Comparison of ENCODE assay signal across 16 cellular contexts in genomic region chr16:22323173-22323997, GRCh38. TPM values are rescaled to one million over a fixed set of nuclear protein-coding genes. Genes with fewer than 3 reads are reported as not detected.
A peak's percentile ranks its signal among the peaks of the same experiment; 100 is the strongest.
DNase-seq lines count a peak whose midpoint lies in the region; ATAC-seq, FAIRE-seq and TF ChIP-seq lines count a peak whose summit lies in the region.
"Had no signal": no experiment of that assay in that cellular context is flagged by ENCODE, and none has a peak within 500 bp of the region (broad histone marks: within the 10 kb centered on the region; RNA-seq: fewer than 3 reads in every experiment).

No MANE protein-coding gene starts in this region.

- no peak overlapping the region for H3K4me3 ChIP-seq in Caco-2 (ENCODE audit: low read depth, low read length)
- H3K4me3 ChIP-seq: PC-9 had no signal

- no peaks in the 10 kb centered on the region for H3K9me3 Mint-ChIP-seq in activated CD4-positive, alpha-beta memory T cell treated with anti-CD3 and anti-CD28 coated beads, Interleukin-2, amount 10 ng/mL, durations not matched to agents 7 days and 5 days
- no peaks in the 10 kb centered on the region for H3K9me3 Mint-ChIP-seq in activated CD4-positive, alpha-beta memory T cell treated with anti-CD3 and anti-CD28 coated beads for 36 hours
- no peaks in the 10 kb centered on the region for H3K9me3 Mint-ChIP-seq in Caco-2 (ENCODE audit: unreplicated experiment)
- no peaks in the 10 kb centered on the region for H3K9me3 Mint-ChIP-seq in effector memory CD8-positive, alpha-beta T cell
- H3K9me3 Mint-ChIP-seq in osteocyte (ENCODE audit: unreplicated experiment): no peaks in the 10 kb centered on the region

- no peaks in the 10 kb centered on the region for H3K4me1 ChIP-seq in Caco-2

- CTCF ChIA-PET in activated CD4-positive, alpha-beta memory T cell treated with anti-CD3 and anti-CD28 coated beads, Interleukin-2, amount 10 ng/mL, durations not matched to agents 7 days and 5 days (lab: Charles Lee): no interaction called here
- CTCF ChIA-PET in activated CD4-positive, alpha-beta memory T cell treated with anti-CD3 and anti-CD28 coated beads for 36 hours (lab: Charles Lee): interaction anchor here (1.0 kb wide), 1 partner anchor 23 kb away, joined by 3 read pairs; no protein-coding TSS in a partner anchor
- CTCF ChIA-PET in Caco-2 (lab: Charles Lee): no interaction called here

- no TSS peak for BruUV-seq in Caco-2 (replicated peaks; lab: Mats Ljungman, UMichigan)

- intact Hi-C loops in activated CD4-positive, alpha-beta memory T cell treated with anti-CD3 and anti-CD28 coated beads for 36 hours (cut with micrococcal nuclease): loop anchor here (10.0 kb wide), 2 partner anchors 1019 to 1169 kb away; partner anchors contain the start of genes DNAH3 and LDAF1
- intact Hi-C loops in Caco-2 (cut with micrococcal nuclease; ENCODE audit: unreplicated experiment): no loop called here

- peaks cover 4% of the 10 kb centered on the region for H3K36me3 ChIP-seq in Caco-2 (ENCODE audit: control insufficient read depth, insufficient read depth, low read length)

- peaks cover 4% of the 10 kb centered on the region for H3K4me1 Mint-ChIP-seq in activated CD4-positive, alpha-beta memory T cell treated with anti-CD3 and anti-CD28 coated beads, Interleukin-2, amount 10 ng/mL, durations not matched to agents 7 days and 5 days
- H3K4me1 Mint-ChIP-seq in activated CD4-positive, alpha-beta memory T cell treated with anti-CD3 and anti-CD28 coated beads for 36 hours (ENCODE audit: low read depth): peaks cover 9% of the 10 kb centered on the region
- H3K4me1 Mint-ChIP-seq in Caco-2 (ENCODE audit: low read depth, unreplicated experiment) (no peaks in the 10 kb centered on the region), osteocyte (ENCODE audit: unreplicated experiment) (no peaks in the 10 kb centered on the region)
- peaks cover 0 to 6% of the 10 kb centered on the region in 2 donors for H3K4me1 Mint-ChIP-seq in effector memory CD8-positive, alpha-beta T cell (ENCODE audit: low read depth in 2 of 2)

- no peaks in the 10 kb centered on the region for H3K9me3 ChIP-seq in Caco-2

- H3K27me3 ChIP-seq in Caco-2 (replicated peaks; ENCODE audit: control insufficient read depth, insufficient read depth, low read length): no peaks in the 10 kb centered on the region

- POLR2A ChIA-PET in activated CD4-positive, alpha-beta memory T cell treated with anti-CD3 and anti-CD28 coated beads, Interleukin-2, amount 10 ng/mL, durations not matched to agents 7 days and 5 days (lab: Charles Lee): interaction anchor here (1.0 to 1.2 kb wide), 2 partner anchors 30 to 35 kb away, joined by 3 to 6 read pairs; no protein-coding TSS in a partner anchor
- POLR2A ChIA-PET in activated CD4-positive, alpha-beta memory T cell treated with anti-CD3 and anti-CD28 coated beads for 36 hours (lab: Charles Lee): no interaction called here
- POLR2A ChIA-PET in Caco-2 (lab: Charles Lee): no interaction called here

- no peaks in the 10 kb centered on the region for H3K27me3 Mint-ChIP-seq in activated CD4-positive, alpha-beta memory T cell treated with anti-CD3 and anti-CD28 coated beads, Interleukin-2, amount 10 ng/mL, durations not matched to agents 7 days and 5 days
- H3K27me3 Mint-ChIP-seq in activated CD4-positive, alpha-beta memory T cell treated with anti-CD3 and anti-CD28 coated beads for 36 hours: no peaks in the 10 kb centered on the region
- H3K27me3 Mint-ChIP-seq in Caco-2 (ENCODE audit: insufficient read depth, unreplicated experiment) (no peaks in the 10 kb centered on the region), osteocyte (ENCODE audit: unreplicated experiment) (no peaks in the 10 kb centered on the region)
- no peaks in the 10 kb centered on the region for H3K27me3 Mint-ChIP-seq in effector memory CD8-positive, alpha-beta T cell

- TF ChIP-seq CTCF in Caco-2 (IDR thresholded peaks at IDR 0.05; ENCODE audit: insufficient read depth in 1 of 2, low read depth in 1 of 2, low read length in 1 of 2, severe bottlenecking in 1 of 2, unreplicated experiment in 1 of 2) (no peak), osteocyte (IDR thresholded peaks at IDR 0.05) (no peak)

- ATAC-seq in effector memory CD8-positive, alpha-beta T cell (replicated peaks): no peak
- ATAC-seq: HCT116 had no signal

- H3K36me3 Mint-ChIP-seq in activated CD4-positive, alpha-beta memory T cell treated with anti-CD3 and anti-CD28 coated beads, Interleukin-2, amount 10 ng/mL, durations not matched to agents 7 days and 5 days (ENCODE audit: low read depth): peaks cover 44% of the 10 kb centered on the region
- H3K36me3 Mint-ChIP-seq in activated CD4-positive, alpha-beta memory T cell treated with anti-CD3 and anti-CD28 coated beads for 36 hours: peaks cover 30% of the 10 kb centered on the region
- peaks cover 72% of the 10 kb centered on the region for H3K36me3 Mint-ChIP-seq in Caco-2 (ENCODE audit: insufficient read depth, unreplicated experiment)
- peaks cover 49% of the 10 kb centered on the region for H3K36me3 Mint-ChIP-seq in effector memory CD8-positive, alpha-beta T cell (ENCODE audit: insufficient read depth)
- peaks cover 21% of the 10 kb centered on the region for H3K36me3 Mint-ChIP-seq in osteocyte (ENCODE audit: unreplicated experiment)

- DNase-seq in activated CD4-positive, alpha-beta memory T cell treated with anti-CD3 and anti-CD28 coated beads, Interleukin-2, amount 10 ng/mL, durations not matched to agents 7 days and 5 days: peak; percentile 15
- DNase-seq in activated CD4-positive, alpha-beta memory T cell treated with anti-CD3 and anti-CD28 coated beads for 36 hours: no peak
- DNase-seq in Caco-2 (no peak), osteocyte (ENCODE audit: extremely low spot score, unreplicated experiment) (peak; percentile 73), DMS53 treated with DMSO at 0.1 percent for 48 hours (lab: John Stamatoyannopoulos, UW; ENCODE audit: unreplicated experiment) (no peak), urothelium cell line (ENCODE audit: low spot score) (no peak), MV-4-11 (lab: John Stamatoyannopoulos, UW) (no peak)
- DNase-seq in effector memory CD8-positive, alpha-beta T cell: no peak
- DNase-seq: C1 segment of cervical spinal cord, NCI-H1105 treated with DMSO at 0.1 percent for 48 hours, NCI-H187 treated with DMSO at 0.1 percent for 48 hours, NCI-H2171, NCI-H446 treated with DMSO at 0.1 percent for 48 hours, NCI-H748 treated with DMSO at 0.1 percent for 48 hours, PC-9 had no signal

- H3K27ac Mint-ChIP-seq in activated CD4-positive, alpha-beta memory T cell treated with anti-CD3 and anti-CD28 coated beads, Interleukin-2, amount 10 ng/mL, durations not matched to agents 7 days and 5 days: no peak overlapping the region
- no peak overlapping the region for H3K27ac Mint-ChIP-seq in activated CD4-positive, alpha-beta memory T cell treated with anti-CD3 and anti-CD28 coated beads for 36 hours
- H3K27ac Mint-ChIP-seq in Caco-2 (ENCODE audit: unreplicated experiment): peak overlapping the region; percentile 24
- peak overlapping the region; percentile 82 to 86 for H3K27ac Mint-ChIP-seq in effector memory CD8-positive, alpha-beta T cell
- H3K27ac Mint-ChIP-seq in osteocyte (ENCODE audit: unreplicated experiment): no peak overlapping the region

- no peak overlapping the region for H3K4me3 Mint-ChIP-seq in activated CD4-positive, alpha-beta memory T cell treated with anti-CD3 and anti-CD28 coated beads, Interleukin-2, amount 10 ng/mL, durations not matched to agents 7 days and 5 days
- H3K4me3 Mint-ChIP-seq in activated CD4-positive, alpha-beta memory T cell treated with anti-CD3 and anti-CD28 coated beads for 36 hours: no peak overlapping the region
- H3K4me3 Mint-ChIP-seq in Caco-2 (ENCODE audit: unreplicated experiment): no peak overlapping the region
- no peak overlapping the region for H3K4me3 Mint-ChIP-seq in effector memory CD8-positive, alpha-beta T cell
- no peak overlapping the region for H3K4me3 Mint-ChIP-seq in osteocyte (ENCODE audit: unreplicated experiment)

- no peak for FAIRE-seq in urothelium cell line (lab: Jason Lieb, UNC)

RNA-seq across cellular contexts. Expression of gene POLR3E, which starts 26.2 kb away (rescaled TPM):
- total RNA-seq in activated CD4-positive, alpha-beta memory T cell treated with anti-CD3 and anti-CD28 coated beads, Interleukin-2, amount 10 ng/mL, durations not matched to agents 7 days and 5 days: 10 to 100 TPM; 50.7 TPM
- total RNA-seq in activated CD4-positive, alpha-beta memory T cell treated with anti-CD3 and anti-CD28 coated beads for 36 hours: 10 to 100 TPM; 75.0 to 80.3 TPM
- total RNA-seq in Caco-2 (2022) (68.7 and 70.8 TPM in 2 replicates), osteocyte (34.4 and 44.1 TPM in 2 replicates)

RNA-seq across cellular contexts. Expression of gene CDR2, which starts 51.0 kb away (rescaled TPM):
- 10 to 100 TPM; 43.1 to 43.9 TPM for total RNA-seq in activated CD4-positive, alpha-beta memory T cell treated with anti-CD3 and anti-CD28 coated beads, Interleukin-2, amount 10 ng/mL, durations not matched to agents 7 days and 5 days
- total RNA-seq in activated CD4-positive, alpha-beta memory T cell treated with anti-CD3 and anti-CD28 coated beads for 36 hours: 10 to 100 TPM; 44.0 to 44.4 TPM
- total RNA-seq in Caco-2 (2022): 24.3 and 31.0 TPM in 2 replicates
- total RNA-seq in osteocyte: 22.8 and 23.7 TPM in 2 replicates

Comparison
In these comparisons a context has a peak if more than half of its experiments do, and no peak if none do; other contexts are left out.
1. DNase-seq: peak in activated CD4-positive, alpha-beta memory T cell treated with anti-CD3 and anti-CD28 coated beads, Interleukin-2, amount 10 ng/mL, durations not matched to agents 7 days and 5 days (single experiment) and osteocyte (single experiment); none in activated CD4-positive, alpha-beta memory T cell treated with anti-CD3 and anti-CD28 coated beads for 36 hours (single experiment), Caco-2 (0 of 2), effector memory CD8-positive, alpha-beta T cell (0 of 3), DMS53 treated with DMSO at 0.1 percent for 48 hours (single experiment), urothelium cell line (single experiment) and MV-4-11 (single experiment).
2. H3K27ac Mint-ChIP-seq: peak in Caco-2 (single experiment) and effector memory CD8-positive, alpha-beta T cell (2 of 2); none in activated CD4-positive, alpha-beta memory T cell treated with anti-CD3 and anti-CD28 coated beads, Interleukin-2, amount 10 ng/mL, durations not matched to agents 7 days and 5 days (single experiment), activated CD4-positive, alpha-beta memory T cell treated with anti-CD3 and anti-CD28 coated beads for 36 hours (single experiment) and osteocyte (single experiment).